Comparison of ENCODE assay signal across 29 cellular contexts in the genomic region with DNA sequence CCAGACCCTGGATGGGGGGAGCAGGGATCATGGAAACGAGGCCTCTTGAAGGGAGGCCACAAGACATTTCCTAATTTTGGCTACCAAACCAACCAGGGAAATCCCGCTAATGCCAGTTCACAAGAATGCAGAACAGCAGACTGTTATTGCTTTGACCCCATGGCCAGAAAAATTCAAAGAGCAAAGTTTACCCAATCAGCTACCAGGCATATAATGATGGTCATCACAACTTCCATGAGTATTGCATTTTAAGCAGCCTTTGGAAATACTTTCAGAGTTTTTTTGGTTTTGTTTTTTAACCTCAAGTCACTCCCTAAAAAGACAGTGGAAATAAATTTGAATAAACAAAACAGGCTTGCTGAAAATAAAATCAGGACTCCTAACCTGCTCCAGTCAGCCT. TPM values are rescaled to one million over a fixed set of nuclear protein-coding genes. Genes with fewer than 3 reads are reported as not detected.
DNase-seq lines count a peak whose midpoint lies in the region; ATAC-seq and TF ChIP-seq lines count a peak whose summit lies in the region.
"Had no signal": no experiment of that assay in that cellular context is flagged by ENCODE, and none has a peak within 500 bp of the region (broad histone marks: within the 10 kb centered on the region; RNA-seq: fewer than 3 reads in every experiment).

A gene (plus strand): TSS at position 301 of the 400 bp plus-strand sequence.

- no peak within 1 kb of the TSS for H2BK120ac ChIP-seq in neuronal stem cell (ENCODE audit: low read depth, low read length)

- no peaks in the 10 kb centered on the region for H3K9me3 ChIP-seq in neuronal stem cell (replicated peaks in 1 of 2; ENCODE audit: control insufficient read depth in 2 of 2, insufficient read depth in 1 of 2, low read depth in 1 of 2, low read length in 2 of 2)
- H3K9me3 ChIP-seq: BE2C, BLaER1 had no signal

- H3K14ac ChIP-seq in neuronal stem cell (ENCODE audit: low read length) = peak within 1 kb of the TSS; percentile 23

- H2BK5ac ChIP-seq in neuronal stem cell (ENCODE audit: low read length) = no peak within 1 kb of the TSS

- no peak for ATAC-seq in activated naive CD8-positive, alpha-beta T cell treated with anti-CD3 and anti-CD28 coated beads, Interleukin-2, amount 10 ng/mL, durations not matched to agents 7 days and 5 days (ENCODE audit: low read depth)
- no peak for ATAC-seq in activated naive CD8-positive, alpha-beta T cell treated with anti-CD3 and anti-CD28 coated beads, Interleukin-2, amount 50 U/mL, for 24 hours
- no peak for ATAC-seq in GM18519 (IDR thresholded peaks at IDR 0.05; ENCODE audit: low FRiP score, unreplicated experiment)
- ATAC-seq: GM12878 had no signal

- H3K27me3 Mint-ChIP-seq in activated naive CD8-positive, alpha-beta T cell treated with anti-CD3 and anti-CD28 coated beads, Interleukin-2, amount 10 ng/mL, durations not matched to agents 7 days and 5 days = peaks cover 15% of the 10 kb centered on the region
- H3K27me3 Mint-ChIP-seq in activated naive CD8-positive, alpha-beta T cell treated with anti-CD3 and anti-CD28 coated beads, Interleukin-2, amount 50 U/mL, for 24 hours = peaks cover 4% of the 10 kb centered on the region

- H2BK12ac ChIP-seq in neuronal stem cell (ENCODE audit: low read length) = peak within 1 kb of the TSS; percentile 26

- no peaks in the 10 kb centered on the region for H3K79me1 ChIP-seq in neuronal stem cell (ENCODE audit: low read depth, low read length)

- H3K27ac Mint-ChIP-seq in activated naive CD8-positive, alpha-beta T cell treated with anti-CD3 and anti-CD28 coated beads, Interleukin-2, amount 10 ng/mL, durations not matched to agents 7 days and 5 days = peak within 1 kb of the TSS; percentile 80
- H3K27ac Mint-ChIP-seq in activated naive CD8-positive, alpha-beta T cell treated with anti-CD3 and anti-CD28 coated beads, Interleukin-2, amount 50 U/mL, for 24 hours = no peak within 1 kb of the TSS
- H3K27ac Mint-ChIP-seq: CD4-positive, alpha-beta memory T cell; CD4-positive, CD25-positive, alpha-beta regulatory T cell; CD8-positive, alpha-beta memory T cell had no signal

- H3K27ac ChIP-seq in neuronal stem cell (replicated peaks; ENCODE audit: low read length) = no peak within 1 kb of the TSS
- H3K27ac ChIP-seq: BLaER1 had no signal

- no peak within 1 kb of the TSS for H3K4me2 ChIP-seq in neuronal stem cell (ENCODE audit: insufficient read depth, low read length, poor library complexity, severe bottlenecking)
- H3K4me2 ChIP-seq: BLaER1 had no signal

- H3K36me3 ChIP-seq in neuronal stem cell (replicated peaks in 1 of 2; ENCODE audit: control insufficient read depth in 2 of 2, insufficient read depth in 2 of 2, low read length in 2 of 2) = no peaks in the 10 kb centered on the region
- H3K36me3 ChIP-seq: BE2C, BLaER1 had no signal

- H3K27me3 ChIP-seq in neuronal stem cell (ENCODE audit: control insufficient read depth in 3 of 3, insufficient read depth in 3 of 3, low read depth in 1 of 3, low read length in 3 of 3) = peaks cover 0 to 74% (median 2%) of the 10 kb centered on the region in 3 experiments
- H3K27me3 ChIP-seq: BE2C, BLaER1 had no signal

- H2AK5ac ChIP-seq in neuronal stem cell (ENCODE audit: low read depth, low read length) = no peak within 1 kb of the TSS

- no CpG with 5 or more reads among the region's 2 CpGs for WGBS in neuronal stem cell (ENCODE audit: extremely low coverage in 2 of 2, insufficient read length in 2 of 2, insufficient replicate concordance in 1 of 2), 2 donors

- H3K9ac ChIP-seq in neuronal stem cell (ENCODE audit: low read depth, low read length, poor library complexity) = peak within 1 kb of the TSS; percentile 36
- H3K9ac ChIP-seq: BLaER1 had no signal

- no peaks in the 10 kb centered on the region for H3K36me3 Mint-ChIP-seq in activated naive CD8-positive, alpha-beta T cell treated with anti-CD3 and anti-CD28 coated beads, Interleukin-2, amount 10 ng/mL, durations not matched to agents 7 days and 5 days
- H3K36me3 Mint-ChIP-seq in activated naive CD8-positive, alpha-beta T cell treated with anti-CD3 and anti-CD28 coated beads, Interleukin-2, amount 50 U/mL, for 24 hours (ENCODE audit: low read depth) = no peaks in the 10 kb centered on the region
- H3K36me3 Mint-ChIP-seq: CD14-positive monocyte; CD4-positive, alpha-beta memory T cell; CD4-positive, CD25-positive, alpha-beta regulatory T cell; CD8-positive, alpha-beta memory T cell had no signal

- no peak within 1 kb of the TSS for H3K4ac ChIP-seq in neuronal stem cell (ENCODE audit: low read length)

- H2AFZ ChIP-seq in neuronal stem cell (ENCODE audit: low read length) = no peak within 1 kb of the TSS

- no peak for TF ChIP-seq CTCF in fibroblast of villous mesenchyme (IDR thresholded peaks at IDR 0.05; ENCODE audit: insufficient read depth, low read depth, low read length)

- peaks cover 15% of the 10 kb centered on the region for H3K4me1 Mint-ChIP-seq in activated naive CD8-positive, alpha-beta T cell treated with anti-CD3 and anti-CD28 coated beads, Interleukin-2, amount 10 ng/mL, durations not matched to agents 7 days and 5 days
- H3K4me1 Mint-ChIP-seq in activated naive CD8-positive, alpha-beta T cell treated with anti-CD3 and anti-CD28 coated beads, Interleukin-2, amount 50 U/mL, for 24 hours = no peaks in the 10 kb centered on the region
- H3K4me1 Mint-ChIP-seq: CD14-positive monocyte; CD4-positive, alpha-beta memory T cell; CD4-positive, CD25-positive, alpha-beta regulatory T cell; CD8-positive, alpha-beta memory T cell had no signal

- peak within 1 kb of the TSS; percentile 32 for H2BK15ac ChIP-seq in neuronal stem cell (ENCODE audit: low read length)

- peaks cover 2% of the 10 kb centered on the region for H3K9me3 Mint-ChIP-seq in activated naive CD8-positive, alpha-beta T cell treated with anti-CD3 and anti-CD28 coated beads, Interleukin-2, amount 10 ng/mL, durations not matched to agents 7 days and 5 days
- H3K9me3 Mint-ChIP-seq in activated naive CD8-positive, alpha-beta T cell treated with anti-CD3 and anti-CD28 coated beads, Interleukin-2, amount 50 U/mL, for 24 hours = no peaks in the 10 kb centered on the region
- H3K9me3 Mint-ChIP-seq: CD4-positive, alpha-beta memory T cell; CD8-positive, alpha-beta memory T cell had no signal

- peaks cover 0 to 10% of the 10 kb centered on the region in 2 donors for H3K4me1 ChIP-seq in neuronal stem cell (ENCODE audit: control insufficient read depth in 2 of 2, insufficient read depth in 1 of 2, low read depth in 1 of 2, low read length in 2 of 2)
- H3K4me1 ChIP-seq: BE2C had no signal

- peak within 1 kb of the TSS; percentile 54 for H3K4me3 Mint-ChIP-seq in activated naive CD8-positive, alpha-beta T cell treated with anti-CD3 and anti-CD28 coated beads, Interleukin-2, amount 10 ng/mL, durations not matched to agents 7 days and 5 days
- H3K4me3 Mint-ChIP-seq in activated naive CD8-positive, alpha-beta T cell treated with anti-CD3 and anti-CD28 coated beads, Interleukin-2, amount 50 U/mL, for 24 hours = no peak within 1 kb of the TSS
- H3K4me3 Mint-ChIP-seq: CD14-positive monocyte; CD4-positive, alpha-beta memory T cell; CD4-positive, CD25-positive, alpha-beta regulatory T cell had no signal

- no peak within 1 kb of the TSS for H3K18ac ChIP-seq in neuronal stem cell (ENCODE audit: low read length)

- no peak within 1 kb of the TSS for H3K23ac ChIP-seq in neuronal stem cell (ENCODE audit: low read depth, low read length, poor library complexity)

- no peak within 1 kb of the TSS for H3K4me3 ChIP-seq in fibroblast of villous mesenchyme (ENCODE audit: low read depth, low read length)
- no peak within 1 kb of the TSS for H3K4me3 ChIP-seq in neuronal stem cell (ENCODE audit: low read length in 2 of 2)
- H3K4me3 ChIP-seq: BLaER1, GM12878 had no signal

- H4K91ac ChIP-seq in neuronal stem cell (ENCODE audit: low read depth, low read length, poor library complexity) = no peak within 1 kb of the TSS

- no peak for DNase-seq in activated naive CD8-positive, alpha-beta T cell treated with anti-CD3 and anti-CD28 coated beads, Interleukin-2, amount 10 ng/mL, durations not matched to agents 7 days and 5 days
- DNase-seq in activated naive CD8-positive, alpha-beta T cell treated with anti-CD3 and anti-CD28 coated beads, Interleukin-2, amount 50 U/mL, for 24 hours = no peak
- DNase-seq in fibroblast of villous mesenchyme (ENCODE audit: low read depth) (peak; percentile 3), neuronal stem cell (ENCODE audit: low spot score) (no peak)
- DNase-seq in stimulated activated CD4-positive, alpha-beta T cell treated with anti-CD3 and anti-CD28 coated beads, Interleukin-1b, Interleukin-23, amount 100 ng/mL, for 48 hours = no peak
- no peak for DNase-seq in activated CD4-positive, alpha-beta T cell treated with anti-CD3 and anti-CD28 coated beads, Interleukin-2, amount 50 U/mL, for 4 hours
- DNase-seq: 8988T; ACHN; BE2C; C1 segment of cervical spinal cord; CD4-positive, alpha-beta memory T cell; CD8-positive, alpha-beta memory T cell; COR-L47; DMS 273 treated with DMSO at 0.1 percent for 48 hours; DMS153; DMS53; DMS79; DND-41; EL; GDM1 had no signal

- POLR2A ChIA-PET in activated naive CD8-positive, alpha-beta T cell treated with anti-CD3 and anti-CD28 coated beads, Interleukin-2, amount 10 ng/mL, durations not matched to agents 7 days and 5 days (lab: Charles Lee) = interaction anchor here (0.9 kb wide), 1 partner anchor 43 kb away, joined by 3 read pairs; no protein-coding TSS in a partner anchor

- H4K8ac ChIP-seq in neuronal stem cell (ENCODE audit: low read depth, low read length) = no peak within 1 kb of the TSS

RNA-seq across cellular contexts. Expression of the gene that starts here (rescaled TPM):
- total RNA-seq in activated naive CD8-positive, alpha-beta T cell treated with anti-CD3 and anti-CD28 coated beads, Interleukin-2, amount 10 ng/mL, durations not matched to agents 7 days and 5 days = under 1 TPM in 1 of 2 experiments, not detected in 1; 0.39 TPM
- not detected in 2 replicates for total RNA-seq in fibroblast of villous mesenchyme
- polyA plus RNA-seq in neuronal stem cell (2013, experiment 1 of 2) = not detected
- polyA plus RNA-seq in neuronal stem cell (2013, experiment 2 of 2) = not detected
- total RNA-seq: A673; CD4-positive, alpha-beta memory T cell; CD4-positive, CD25-positive, alpha-beta regulatory T cell; CD8-positive, alpha-beta memory T cell; Daoy; G401; GM12878 had no signal
- polyA plus RNA-seq: AG04450; CD14-positive monocyte; CD4-positive, alpha-beta memory T cell; CD4-positive, CD25-positive, alpha-beta regulatory T cell; CD8-positive, alpha-beta memory T cell; GM12878 had no signal

Comparison
In these comparisons a context has a peak if more than half of its experiments do, and no peak if none do; other contexts are left out.
1. Peak in DNase-seq in fibroblast of villous mesenchyme; RNA of the gene not detected or under 1 TPM.